In the genomic region with DNA sequence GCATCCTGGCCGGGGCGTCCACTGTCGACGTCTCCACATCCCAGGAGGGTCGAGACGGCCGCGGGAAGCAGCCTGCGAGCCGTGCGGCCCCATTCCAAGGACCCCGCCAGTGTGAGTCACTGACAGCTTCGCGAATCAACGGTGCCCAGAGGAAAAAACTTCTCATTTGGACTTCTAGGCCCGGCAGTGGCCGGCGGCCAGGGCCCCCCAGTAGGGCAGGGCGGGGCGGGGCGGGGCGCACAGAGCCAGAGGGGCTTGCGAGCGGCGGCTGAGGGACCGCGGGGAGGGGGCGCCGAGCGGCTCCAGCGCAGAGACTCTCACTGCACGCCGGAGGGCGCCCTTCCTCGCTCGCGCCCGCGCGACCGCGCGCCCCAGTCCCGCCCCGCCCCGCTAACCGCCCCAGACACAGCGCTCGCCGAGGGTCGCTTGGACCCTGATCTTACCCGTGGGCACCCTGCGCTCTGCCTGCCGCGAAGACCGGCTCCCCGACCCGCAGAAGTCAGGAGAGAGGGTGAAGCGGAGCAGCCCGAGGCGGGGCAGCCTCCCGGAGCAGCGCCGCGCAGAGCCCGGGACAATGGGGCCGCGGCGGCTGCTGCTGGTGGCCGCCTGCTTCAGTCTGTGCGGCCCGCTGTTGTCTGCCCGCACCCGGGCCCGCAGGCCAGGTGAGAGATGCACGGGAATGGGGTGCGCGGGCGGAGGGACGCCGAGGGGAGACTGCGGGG, we compare ENCODE assay signal across 1 cellular context.
TF ChIP-seq lines count a peak whose summit lies in the region.

TSS of gene F2R (plus strand) at position 393 of the 722 bp plus-strand sequence. CDS start at position 575, 182 bp downstream.

TF ChIP-seq in HepG2, 621 proteins besides CTCF, POLR2A, EP300 and RAD21 (continued from another document and continues in another):
- TF ChIP-seq ZNF646 (CRISPR knock-in tag; IDR thresholded peaks at IDR 0.05) (0 out of 2 replicates have a peak, but pooled peaks have one; percentile 26), SRF (IDR thresholded peaks at IDR 0.05; ENCODE audit: low read depth, low read length) (no peak), ZNF260 (CRISPR knock-in tag; IDR thresholded peaks at IDR 0.05; ENCODE audit: borderline replicate concordance, low read depth) (no peak), ZNF44 (CRISPR knock-in tag; IDR thresholded peaks at IDR 0.05) (no peak), ZNF143 (CRISPR knock-in tag; IDR thresholded peaks at IDR 0.05) (no peak), HNRNPUL1 (IDR thresholded peaks at IDR 0.05; ENCODE audit: low read depth, low read length) (no peak), BRCA1 (CRISPR knock-in tag; IDR thresholded peaks at IDR 0.05) (no peak), ZKSCAN5 (CRISPR knock-in tag; IDR thresholded peaks at IDR 0.05) (no peak), ZSCAN25 (CRISPR knock-in tag; IDR thresholded peaks at IDR 0.05) (peak; percentile 47; the same call in 1 of the 2 replicates), ISL2 (CRISPR knock-in tag; IDR thresholded peaks at IDR 0.05) (no peak), TFDP1 (CRISPR knock-in tag; IDR thresholded peaks at IDR 0.05; ENCODE audit: borderline replicate concordance) (no peak), ASH2L (IDR thresholded peaks at IDR 0.05; ENCODE audit: insufficient read length, low read depth, low read length) (peak; percentile 29), SP140L (CRISPR knock-in tag; IDR thresholded peaks at IDR 0.05; ENCODE audit: borderline replicate concordance) (no peak), TAF1 (CRISPR knock-in tag; IDR thresholded peaks at IDR 0.05) (peak; percentile 45; the same call in 1 of the 2 replicates), ZMAT5 (CRISPR knock-in tag; IDR thresholded peaks at IDR 0.05; ENCODE audit: borderline replicate concordance, low read depth) (no peak), JUND (CRISPR knock-in tag; IDR thresholded peaks at IDR 0.05) (no peak), THAP9 (CRISPR knock-in tag; IDR thresholded peaks at IDR 0.05; ENCODE audit: borderline replicate concordance) (no peak), MXD4 (CRISPR knock-in tag; IDR thresholded peaks at IDR 0.05) (no peak), FOXO4 (CRISPR knock-in tag; conservative IDR thresholded peaks at IDR 0.05) (no peak), KAT8 (CRISPR knock-in tag; IDR thresholded peaks at IDR 0.05) (peak; percentile 17; the same call in 1 of the 2 replicates), ZFP36L1 (CRISPR knock-in tag; IDR thresholded peaks at IDR 0.05) (no peak), ZNF17 (CRISPR knock-in tag; IDR thresholded peaks at IDR 0.05) (no peak), GPN1 (CRISPR knock-in tag; IDR thresholded peaks at IDR 0.05; ENCODE audit: borderline replicate concordance) (no peak), ZNF546 (CRISPR knock-in tag; conservative IDR thresholded peaks at IDR 0.05) (no peak), ZFP90 (CRISPR knock-in tag; IDR thresholded peaks at IDR 0.05; ENCODE audit: borderline replicate concordance) (no peak), RNF219 (CRISPR knock-in tag; IDR thresholded peaks at IDR 0.05) (no peak)
- TF ChIP-seq, protein P1, sequence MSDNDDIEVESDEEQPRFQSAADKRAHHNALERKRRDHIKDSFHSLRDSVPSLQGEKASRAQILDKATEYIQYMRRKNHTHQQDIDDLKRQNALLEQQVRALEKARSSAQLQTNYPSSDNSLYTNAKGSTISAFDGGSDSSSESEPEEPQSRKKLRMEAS (IDR thresholded peaks at IDR 0.05): peak; percentile 22; the same call in 1 of the 2 replicates
- TF ChIP-seq, protein P2, sequence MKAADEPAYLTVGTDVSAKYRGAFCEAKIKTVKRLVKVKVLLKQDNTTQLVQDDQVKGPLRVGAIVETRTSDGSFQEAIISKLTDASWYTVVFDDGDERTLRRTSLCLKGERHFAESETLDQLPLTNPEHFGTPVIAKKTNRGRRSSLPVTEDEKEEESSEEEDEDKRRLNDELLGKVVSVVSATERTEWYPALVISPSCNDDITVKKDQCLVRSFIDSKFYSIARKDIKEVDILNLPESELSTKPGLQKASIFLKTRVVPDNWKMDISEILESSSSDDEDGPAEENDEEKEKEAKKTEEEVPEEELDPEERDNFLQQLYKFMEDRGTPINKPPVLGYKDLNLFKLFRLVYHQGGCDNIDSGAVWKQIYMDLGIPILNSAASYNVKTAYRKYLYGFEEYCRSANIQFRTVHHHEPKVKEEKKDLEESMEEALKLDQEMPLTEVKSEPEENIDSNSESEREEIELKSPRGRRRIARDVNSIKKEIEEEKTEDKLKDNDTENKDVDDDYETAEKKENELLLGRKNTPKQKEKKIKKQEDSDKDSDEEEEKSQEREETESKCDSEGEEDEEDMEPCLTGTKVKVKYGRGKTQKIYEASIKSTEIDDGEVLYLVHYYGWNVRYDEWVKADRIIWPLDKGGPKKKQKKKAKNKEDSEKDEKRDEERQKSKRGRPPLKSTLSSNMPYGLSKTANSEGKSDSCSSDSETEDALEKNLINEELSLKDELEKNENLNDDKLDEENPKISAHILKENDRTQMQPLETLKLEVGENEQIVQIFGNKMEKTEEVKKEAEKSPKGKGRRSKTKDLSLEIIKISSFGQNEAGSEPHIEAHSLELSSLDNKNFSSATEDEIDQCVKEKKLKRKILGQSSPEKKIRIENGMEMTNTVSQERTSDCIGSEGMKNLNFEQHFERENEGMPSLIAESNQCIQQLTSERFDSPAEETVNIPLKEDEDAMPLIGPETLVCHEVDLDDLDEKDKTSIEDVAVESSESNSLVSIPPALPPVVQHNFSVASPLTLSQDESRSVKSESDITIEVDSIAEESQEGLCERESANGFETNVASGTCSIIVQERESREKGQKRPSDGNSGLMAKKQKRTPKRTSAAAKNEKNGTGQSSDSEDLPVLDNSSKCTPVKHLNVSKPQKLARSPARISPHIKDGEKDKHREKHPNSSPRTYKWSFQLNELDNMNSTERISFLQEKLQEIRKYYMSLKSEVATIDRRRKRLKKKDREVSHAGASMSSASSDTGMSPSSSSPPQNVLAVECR (CRISPR knock-in tag; IDR thresholded peaks at IDR 0.05; ENCODE audit: borderline replicate concordance): peak; percentile 50; the same call in 1 of the 2 replicates
- TF ChIP-seq, protein P3, sequence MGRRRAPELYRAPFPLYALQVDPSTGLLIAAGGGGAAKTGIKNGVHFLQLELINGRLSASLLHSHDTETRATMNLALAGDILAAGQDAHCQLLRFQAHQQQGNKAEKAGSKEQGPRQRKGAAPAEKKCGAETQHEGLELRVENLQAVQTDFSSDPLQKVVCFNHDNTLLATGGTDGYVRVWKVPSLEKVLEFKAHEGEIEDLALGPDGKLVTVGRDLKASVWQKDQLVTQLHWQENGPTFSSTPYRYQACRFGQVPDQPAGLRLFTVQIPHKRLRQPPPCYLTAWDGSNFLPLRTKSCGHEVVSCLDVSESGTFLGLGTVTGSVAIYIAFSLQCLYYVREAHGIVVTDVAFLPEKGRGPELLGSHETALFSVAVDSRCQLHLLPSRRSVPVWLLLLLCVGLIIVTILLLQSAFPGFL (CRISPR knock-in tag; IDR thresholded peaks at IDR 0.05): no peak
